22 cellular contexts compared by ENCODE assay signal in genomic region chr12:93541578-93542217, GRCh38. TPM values are rescaled to one million over a fixed set of nuclear protein-coding genes. Genes with fewer than 3 reads are reported as not detected.
DNase-seq lines count a peak whose midpoint lies in the region; ATAC-seq, FAIRE-seq and TF ChIP-seq lines count a peak whose summit lies in the region.
"Had no signal": no experiment of that assay in that cellular context is flagged by ENCODE, and none has a peak within 500 bp of the region (broad histone marks: within the 10 kb centered on the region; RNA-seq: fewer than 3 reads in every experiment).

No MANE protein-coding gene starts in this region.

- no peaks in the 10 kb centered on the region for H3K4me1 ChIP-seq in A549
- peaks cover 15% of the 10 kb centered on the region for H3K4me1 ChIP-seq in HepG2 (ENCODE audit: insufficient read depth, low read length)
- H3K4me1 ChIP-seq: SJCRH30, testis had no signal

- no peak for FAIRE-seq in A549 (lab: Jason Lieb, UNC)
- no peak for FAIRE-seq in HepG2 (lab: Jason Lieb, UNC)
- FAIRE-seq: GM12892 had no signal

- TF ChIP-seq RAD21 in A549 (conservative IDR thresholded peaks at IDR 0.05 in 1 of 2, IDR thresholded peaks at IDR 0.05 in 1 of 2) (no peak), HepG2 (CRISPR knock-in tag; IDR thresholded peaks at IDR 0.05) (no peak)

- no peaks in the 10 kb centered on the region for H3K27me3 Mint-ChIP-seq in activated T-helper 1 cell treated with anti-CD3 and anti-CD28 coated beads, Interleukin-12 subunit alpha, Interleukin-12 subunit beta, Interleukin-2, Interleukin-4 antibody, amounts not matched to agents 30 ng/mL and 10 ng/mL and 1 ng/mL, durations not matched to agents 14 hours and 24 hours and 36 hours (ENCODE audit: insufficient read depth)

- no peak for DNase-seq in A549 (ENCODE audit: low read depth in 1 of 2, low spot score in 1 of 2)
- peak; percentile 49 for DNase-seq in H4 (ENCODE audit: low spot score)
- no peak for DNase-seq in activated T-helper 1 cell treated with anti-CD3 and anti-CD28 coated beads, Interleukin-12 subunit alpha, Interleukin-12 subunit beta, Interleukin-2, Interleukin-4 antibody, amounts not matched to agents 30 ng/mL and 10 ng/mL and 1 ng/mL, durations not matched to agents 14 hours and 24 hours and 36 hours (ENCODE audit: low spot score)
- peak; percentile 33 for DNase-seq in HepG2 (ENCODE audit: low spot score)
- DNase-seq in amygdala (lab: John Stamatoyannopoulos, UW): no peak
- DNase-seq in DMS79 treated with DMSO at 0.1 percent for 48 hours (lab: John Stamatoyannopoulos, UW): no peak
- DNase-seq in stimulated activated CD4-positive, alpha-beta T cell treated with anti-CD3 and anti-CD28 coated beads, Interleukin-4, amount 100 ng/mL, for 24 hours: no peak
- DNase-seq: activated CD4-positive, alpha-beta T cell treated with anti-CD3 and anti-CD28 coated beads, Interleukin-2, amount 50 U/mL, for 1 hour; aorta; gastrocnemius medialis; GF-D8; Karpas-422; left ventricle myocardium superior; NCI-H1417 treated with DMSO at 0.1 percent for 48 hours; NCI-H2171 treated with DMSO at 0.1 percent for 48 hours; posterior cingulate gyrus; SJCRH30; spleen; T1000; testis had no signal

- WGBS in A549 (ENCODE audit: missing lambda C conversion rate): 25% methylated on average over 4 of the region's 4 CpGs
- WGBS in HepG2 (ENCODE audit: low lambda C conversion rate): 3% methylated on average over 4 of the region's 4 CpGs

- H3K36me3 ChIP-seq in HepG2 (replicated peaks in 1 of 2; ENCODE audit: control insufficient read depth in 1 of 2, insufficient read depth in 2 of 2, low read length in 2 of 2): no peaks in the 10 kb centered on the region
- H3K36me3 ChIP-seq: gastrocnemius medialis, SJCRH30, spleen had no signal

- H3K27ac Mint-ChIP-seq in activated T-helper 1 cell treated with anti-CD3 and anti-CD28 coated beads, Interleukin-12 subunit alpha, Interleukin-12 subunit beta, Interleukin-2, Interleukin-4 antibody, amounts not matched to agents 30 ng/mL and 10 ng/mL and 1 ng/mL, durations not matched to agents 14 hours and 24 hours and 36 hours: peak overlapping the region; percentile 79

- TF ChIP-seq CTCF in A549 (IDR thresholded peaks at IDR 0.05) (no peak), HepG2 (CRISPR knock-in tag; IDR thresholded peaks at IDR 0.05) (no peak)

- no peaks in the 10 kb centered on the region for H3K79me2 ChIP-seq in HepG2 (ENCODE audit: insufficient read depth, low read length)

- intact Hi-C loops in activated T-helper 1 cell treated with anti-CD3 and anti-CD28 coated beads, Interleukin-12 subunit alpha, Interleukin-12 subunit beta, Interleukin-2, Interleukin-4 antibody, amounts not matched to agents 30 ng/mL and 10 ng/mL and 1 ng/mL, durations not matched to agents 14 hours and 24 hours and 36 hours (cut with micrococcal nuclease): no loop called here
- intact Hi-C loops in HepG2 (cut with micrococcal nuclease; ENCODE audit: unreplicated experiment): no loop called here

- TF ChIP-seq POLR2A in A549 (IDR thresholded peaks at IDR 0.05; ENCODE audit: low read length): no peak
- TF ChIP-seq POLR2A in HepG2 (IDR thresholded peaks at IDR 0.05; ENCODE audit: insufficient read depth in 1 of 2, low read depth in 2 of 2, low read length in 2 of 2): no peak

- H4K20me1 ChIP-seq in HepG2 (ENCODE audit: insufficient read depth, low read length): no peaks in the 10 kb centered on the region

- no peak overlapping the region for H3K4me3 ChIP-seq in A549
- no peak overlapping the region for H3K4me3 ChIP-seq in HepG2 (replicated peaks in 1 of 3; ENCODE audit: insufficient read depth in 1 of 3, low read depth in 2 of 3, low read length in 3 of 3)
- H3K4me3 ChIP-seq: gastrocnemius medialis, SJCRH30, spleen, testis had no signal

- H3K4me2 ChIP-seq in A549 (peak overlapping the region; percentile 8; the same call in 1 of the 3 replicates), HepG2 (ENCODE audit: low read depth, low read length) (0 out of 2 replicates have a peak overlapping the region, but pooled peaks have one; percentile 12)

- H3K27ac ChIP-seq in A549: no peak overlapping the region
- no peak overlapping the region for H3K27ac ChIP-seq in HepG2 (ENCODE audit: extremely low read length, insufficient read depth, low read length)
- H3K27ac ChIP-seq: gastrocnemius medialis, SJCRH30, testis had no signal

- POLR2A ChIA-PET in A549 (lab: Yijun Ruan, JAX): no interaction called here
- POLR2A ChIA-PET in HepG2 (lab: Yijun Ruan, JAX): no interaction called here

- ATAC-seq in A549 (peak in 1 of 2 experiments; percentile 60; a peak in 2 of 6 replicates), HepG2 (peak; percentile 81), HG03521 (IDR thresholded peaks at IDR 0.05; ENCODE audit: unreplicated experiment) (no peak)
- ATAC-seq: gastrocnemius medialis, left ventricle myocardium superior had no signal

- H3K4me1 Mint-ChIP-seq in activated T-helper 1 cell treated with anti-CD3 and anti-CD28 coated beads, Interleukin-12 subunit alpha, Interleukin-12 subunit beta, Interleukin-2, Interleukin-4 antibody, amounts not matched to agents 30 ng/mL and 10 ng/mL and 1 ng/mL, durations not matched to agents 14 hours and 24 hours and 36 hours (ENCODE audit: low read depth): peaks cover 60% of the 10 kb centered on the region

- no peaks in the 10 kb centered on the region for H3K9me3 ChIP-seq in A549
- H3K9me3 ChIP-seq in HepG2 (ENCODE audit: low read length): no peaks in the 10 kb centered on the region
- H3K9me3 ChIP-seq: gastrocnemius medialis, SJCRH30, spleen, testis had no signal

- H3K4me3 Mint-ChIP-seq in activated T-helper 1 cell treated with anti-CD3 and anti-CD28 coated beads, Interleukin-12 subunit alpha, Interleukin-12 subunit beta, Interleukin-2, Interleukin-4 antibody, amounts not matched to agents 30 ng/mL and 10 ng/mL and 1 ng/mL, durations not matched to agents 14 hours and 24 hours and 36 hours: peak overlapping the region; percentile 37

- no peaks in the 10 kb centered on the region; a peak in 1 of 5 replicates for H3K27me3 ChIP-seq in HepG2 (ENCODE audit: control insufficient read depth in 1 of 2, insufficient read depth in 2 of 2, low read length in 2 of 2)
- H3K27me3 ChIP-seq: gastrocnemius medialis, SJCRH30, spleen, testis had no signal

- BruUV-seq in HepG2 (replicated peaks; lab: Mats Ljungman, UMichigan): no TSS peak

- H3K9ac ChIP-seq in HepG2 (ENCODE audit: insufficient read depth, low read depth, low read length): no peak overlapping the region

- H2AFZ ChIP-seq in HepG2 (ENCODE audit: low read length): no peak overlapping the region

- CTCF ChIA-PET in A549 (lab: Yijun Ruan, JAX) (interaction anchor here (1.3 to 5.4 kb wide), 3 partner anchors 28 to 560 kb away, joined by 3 to 28 read pairs (median 5); no protein-coding TSS in a partner anchor), HepG2 (lab: Yijun Ruan, JAX; ENCODE audit: low intra/inter-chr PET ratio, low total read pairs) (no interaction called here)

- in situ Hi-C loops in HepG2 (cut with HindIII; ENCODE audit: extremely low pct_ligation_motif_present, low pct_unique_long_range_greater_than_20kb): no loop called here

- H3K9me3 Mint-ChIP-seq in activated T-helper 1 cell treated with anti-CD3 and anti-CD28 coated beads, Interleukin-12 subunit alpha, Interleukin-12 subunit beta, Interleukin-2, Interleukin-4 antibody, amounts not matched to agents 30 ng/mL and 10 ng/mL and 1 ng/mL, durations not matched to agents 14 hours and 24 hours and 36 hours: peaks cover 4% of the 10 kb centered on the region

- TF ChIP-seq EP300 in A549 (IDR thresholded peaks at IDR 0.05): no peak
- TF ChIP-seq EP300 in HepG2 (IDR thresholded peaks at IDR 0.05; ENCODE audit: low read depth in 2 of 2, low read length in 2 of 2): no peak
- TF ChIP-seq EP300 in HepG2 (CRISPR knock-in tag; IDR thresholded peaks at IDR 0.05; ENCODE audit: borderline replicate concordance): no peak

- H3K36me3 Mint-ChIP-seq in activated T-helper 1 cell treated with anti-CD3 and anti-CD28 coated beads, Interleukin-12 subunit alpha, Interleukin-12 subunit beta, Interleukin-2, Interleukin-4 antibody, amounts not matched to agents 30 ng/mL and 10 ng/mL and 1 ng/mL, durations not matched to agents 14 hours and 24 hours and 36 hours (ENCODE audit: low read depth): peaks cover 21% of the 10 kb centered on the region

RNA-seq across cellular contexts. Expression of gene SOCS2, which starts 30.8 kb away (rescaled TPM):
- polyA plus RNA-seq in A549 (2011; rRNA removed) (18.5 and 21.8 TPM in 2 replicates), A549 (2017; fragmentation: RNase III; extraction: RNeasy Plus Mini Kit Qiagen cat#74134 plus additional on column Dnase treatment) (17.3 to 22.2 TPM (median 18.1 TPM) in 3 replicates), HepG2 (2011; rRNA removed) (0.62 and 0.89 TPM in 2 replicates)
- polyA plus RNA-seq in A549 (2012; cell fraction: cytosol; rRNA removed): 14.2 and 17.0 TPM in 2 replicates
- polyA plus RNA-seq in A549 (2012; cell fraction: nucleus; rRNA removed): 25.2 and 33.7 TPM in 2 replicates
- 7.6 and 8.4 TPM in 2 replicates for polyA minus RNA-seq in A549 (2011; rRNA and poly(A)+ RNA removed)
- total RNA-seq in H4 (2014; rRNA removed; shearing (Covaris generic)): 5.7 and 6.1 TPM in 2 replicates
- 28.2 and 28.8 TPM in 2 replicates for total RNA-seq in activated T-helper 1 cell treated with anti-CD3 and anti-CD28 coated beads, Interleukin-12 subunit alpha, Interleukin-12 subunit beta, Interleukin-2, Interleukin-4 antibody, amounts not matched to agents 30 ng/mL and 10 ng/mL and 1 ng/mL, durations not matched to agents 14 hours and 24 hours and 36 hours
- 1.5 and 2.4 TPM in 2 replicates for total RNA-seq in HepG2 (2016; rRNA removed; fragmentation: Illumina TruSeq; extraction: Trizol)
- total RNA-seq in HepG2 (2016; cell fraction: cytosol; rRNA removed; fragmentation: Illumina TruSeq; extraction: Trizol; ENCODE audit: low read depth): 0.53 and 0.61 TPM in 2 replicates
- total RNA-seq in HepG2 (2016; cell fraction: insoluble cytoplasmic fraction; rRNA removed; fragmentation: Illumina TruSeq; extraction: Trizol): 1.4 and 1.9 TPM in 2 replicates
- 1.4 and 2.1 TPM in 2 replicates for total RNA-seq in HepG2 (2016; cell fraction: membrane; rRNA removed; fragmentation: Illumina TruSeq; extraction: Trizol)
- total RNA-seq in HepG2 (2016; cell fraction: nucleus; rRNA removed; fragmentation: Illumina TruSeq; extraction: Trizol): 3.1 and 4.0 TPM in 2 replicates
- polyA plus RNA-seq in HepG2 (2011; cell fraction: cytosol; rRNA removed): 0.51 and 0.54 TPM in 2 replicates
- polyA plus RNA-seq in HepG2 (2011; cell fraction: nucleus; rRNA removed): 1.6 and 1.9 TPM in 2 replicates
- polyA plus RNA-seq in HepG2 (2012): 0.39 and 0.57 TPM in 2 replicates
- 0.50 and 0.75 TPM in 2 replicates for polyA plus RNA-seq in HepG2 (2016; cell fraction: cytosol; fragmentation: Illumina TruSeq; extraction: Trizol; ENCODE audit: low read depth)
- polyA plus RNA-seq in HepG2 (2016; cell fraction: insoluble cytoplasmic fraction; fragmentation: Illumina TruSeq; extraction: Trizol; ENCODE audit: low read depth): 2.4 and 2.5 TPM in 2 replicates
- polyA plus RNA-seq in HepG2 (2016; cell fraction: membrane; fragmentation: Illumina TruSeq; extraction: Trizol; ENCODE audit: low read depth): 2.0 and 2.7 TPM in 2 replicates
- 4.5 and 5.6 TPM in 2 replicates for polyA plus RNA-seq in HepG2 (2016; cell fraction: nucleus; fragmentation: Illumina TruSeq; extraction: Trizol; ENCODE audit: insufficient read depth, low read depth)
- polyA minus RNA-seq in HepG2 (2011; rRNA and poly(A)+ RNA removed; ENCODE audit: low replicate concordance): 0.60 and 0.96 TPM in 2 replicates
- polyA minus RNA-seq in HepG2 (2011; cell fraction: cytosol; rRNA and poly(A)+ RNA removed): 1.2 TPM in 1 of 2 replicates, not detected in the other
- 1.8 and 1.9 TPM in 2 replicates for polyA minus RNA-seq in HepG2 (2011; cell fraction: nucleus; rRNA and poly(A)+ RNA removed)

Comparison
In these comparisons a context has a peak if more than half of its experiments do, and no peak if none do; other contexts are left out.
1. DNase-seq: peak in H4 (single experiment) and HepG2 (single experiment); none in A549 (0 of 2), activated T-helper 1 cell treated with anti-CD3 and anti-CD28 coated beads, Interleukin-12 subunit alpha, Interleukin-12 subunit beta, Interleukin-2, Interleukin-4 antibody, amounts not matched to agents 30 ng/mL and 10 ng/mL and 1 ng/mL, durations not matched to agents 14 hours and 24 hours and 36 hours (single experiment), amygdala (0 of 56), DMS79 treated with DMSO at 0.1 percent for 48 hours (single experiment) and stimulated activated CD4-positive, alpha-beta T cell treated with anti-CD3 and anti-CD28 coated beads, Interleukin-4, amount 100 ng/mL, for 24 hours (single experiment).